8 cellular contexts compared by ENCODE assay signal in genomic region chr1:16613185-16614147, GRCh38. TPM values are rescaled to one million over a fixed set of nuclear protein-coding genes. Genes with fewer than 3 reads are reported as not detected.
A peak's percentile ranks its signal among the peaks of the same experiment; 100 is the strongest.
DNase-seq lines count a peak whose midpoint lies in the region; ATAC-seq and TF ChIP-seq lines count a peak whose summit lies in the region.

Gene NBPF1 (minus strand): TSS chr1:16613564.

- CTCF ChIA-PET in activated CD8-positive, alpha-beta T cell treated with anti-CD3 and anti-CD28 coated beads, Interleukin-2, amount 10 ng/mL, durations not matched to agents 7 days and 5 days (lab: Charles Lee) = interaction anchor here (0.6 to 1.6 kb wide), 4 partner anchors 11 to 338 kb away, joined by 3 read pairs; no protein-coding TSS in a partner anchor

- no peaks in the 10 kb centered on the region for H3K4me1 Mint-ChIP-seq in CD4-positive, CD25-positive, alpha-beta regulatory T cell
- H3K4me1 Mint-ChIP-seq in activated CD8-positive, alpha-beta T cell treated with anti-CD3 and anti-CD28 coated beads, Interleukin-2, amount 10 ng/mL, durations not matched to agents 7 days and 5 days (ENCODE audit: low read depth) = no peaks in the 10 kb centered on the region

- H3K36me3 ChIP-seq in CD4-positive, CD25-positive, alpha-beta regulatory T cell (ENCODE audit: control insufficient read depth, insufficient read depth, low read length) = peaks cover 6% of the 10 kb centered on the region
- peaks cover 13% of the 10 kb centered on the region for H3K36me3 ChIP-seq in lower lobe of right lung

- H3K36me3 Mint-ChIP-seq in CD4-positive, CD25-positive, alpha-beta regulatory T cell = no peaks in the 10 kb centered on the region
- H3K36me3 Mint-ChIP-seq in activated CD8-positive, alpha-beta T cell treated with anti-CD3 and anti-CD28 coated beads, Interleukin-2, amount 10 ng/mL, durations not matched to agents 7 days and 5 days (ENCODE audit: low read depth) = no peaks in the 10 kb centered on the region

- peaks cover 32% of the 10 kb centered on the region for H3K27me3 ChIP-seq in CD4-positive, CD25-positive, alpha-beta regulatory T cell (ENCODE audit: control insufficient read depth, insufficient read depth, low read length)
- H3K27me3 ChIP-seq in lower lobe of right lung (ENCODE audit: low read depth) = no peaks in the 10 kb centered on the region

- peaks cover 17% of the 10 kb centered on the region for H3K4me1 ChIP-seq in CD4-positive, CD25-positive, alpha-beta regulatory T cell (ENCODE audit: control insufficient read depth, insufficient read depth, low read length, poor library complexity, severe bottlenecking)
- H3K4me1 ChIP-seq in lower lobe of right lung = peaks cover 22% of the 10 kb centered on the region

- peak; percentile 83 to 85 for ATAC-seq in CD4-positive, CD25-positive, alpha-beta regulatory T cell (ENCODE audit: low read depth in 2 of 2)
- ATAC-seq in GM19467 (IDR thresholded peaks at IDR 0.05; ENCODE audit: unreplicated experiment) = peak; percentile 88
- peak; percentile 93 for ATAC-seq in activated CD8-positive, alpha-beta T cell treated with anti-CD3 and anti-CD28 coated beads, Interleukin-2, amount 10 ng/mL, durations not matched to agents 7 days and 5 days
- peak; percentile 98 to 100 for ATAC-seq in lower lobe of right lung

- POLR2A ChIA-PET in activated CD8-positive, alpha-beta T cell treated with anti-CD3 and anti-CD28 coated beads, Interleukin-2, amount 10 ng/mL, durations not matched to agents 7 days and 5 days (lab: Charles Lee) = interaction anchor here (0.8 kb wide), 1 partner anchor 100 kb away, joined by 3 read pairs; no protein-coding TSS in a partner anchor

- H3K4me3 Mint-ChIP-seq in CD4-positive, CD25-positive, alpha-beta regulatory T cell = no peak within 1 kb of the TSS
- H3K4me3 Mint-ChIP-seq in activated CD8-positive, alpha-beta T cell treated with anti-CD3 and anti-CD28 coated beads, Interleukin-2, amount 10 ng/mL, durations not matched to agents 7 days and 5 days = no peak within 1 kb of the TSS

- DNase-seq in CD4-positive, CD25-positive, alpha-beta regulatory T cell = peak; percentile 77 to 90 (median 79)
- peak; percentile 99 for DNase-seq in HK-2 (ENCODE audit: unreplicated experiment)
- DNase-seq in NCI-H82 (lab: John Stamatoyannopoulos, UW) = peak; percentile 100
- peak; percentile 83 for DNase-seq in activated CD8-positive, alpha-beta T cell treated with anti-CD3 and anti-CD28 coated beads, Interleukin-2, amount 10 ng/mL, durations not matched to agents 7 days and 5 days
- DNase-seq in effector CD8-positive, alpha-beta T cell (lab: John Stamatoyannopoulos, UW) = peak; percentile 87
- peak; percentile 97 for DNase-seq in lower lobe of right lung
- DNase-seq in stimulated activated CD4-positive, alpha-beta T cell treated with anti-CD3 and anti-CD28 coated beads, Interleukin-4, amount 100 ng/mL, for 48 hours (ENCODE audit: low read depth in 2 of 2) = peak; percentile 93 to 96

- H3K27ac ChIP-seq in CD4-positive, CD25-positive, alpha-beta regulatory T cell (ENCODE audit: insufficient read depth, low read length, poor library complexity, severe bottlenecking) = no peak within 1 kb of the TSS
- peak within 1 kb of the TSS; percentile 75 for H3K27ac ChIP-seq in lower lobe of right lung

- peak within 1 kb of the TSS; percentile 48 for H3K4me3 ChIP-seq in CD4-positive, CD25-positive, alpha-beta regulatory T cell (ENCODE audit: low read depth, low read length)
- H3K4me3 ChIP-seq in lower lobe of right lung = peak within 1 kb of the TSS; percentile 73

- no peaks in the 10 kb centered on the region for H3K9me3 ChIP-seq in CD4-positive, CD25-positive, alpha-beta regulatory T cell (ENCODE audit: control insufficient read depth in 2 of 2, low read length in 2 of 2)
- H3K9me3 ChIP-seq in lower lobe of right lung = no peaks in the 10 kb centered on the region

- H3K9me3 Mint-ChIP-seq in CD4-positive, CD25-positive, alpha-beta regulatory T cell = no peaks in the 10 kb centered on the region
- no peaks in the 10 kb centered on the region for H3K9me3 Mint-ChIP-seq in activated CD8-positive, alpha-beta T cell treated with anti-CD3 and anti-CD28 coated beads, Interleukin-2, amount 10 ng/mL, durations not matched to agents 7 days and 5 days (ENCODE audit: insufficient read depth)

- H3K27me3 Mint-ChIP-seq in CD4-positive, CD25-positive, alpha-beta regulatory T cell = no peaks in the 10 kb centered on the region
- no peaks in the 10 kb centered on the region for H3K27me3 Mint-ChIP-seq in activated CD8-positive, alpha-beta T cell treated with anti-CD3 and anti-CD28 coated beads, Interleukin-2, amount 10 ng/mL, durations not matched to agents 7 days and 5 days (ENCODE audit: low read depth)

- no peak for TF ChIP-seq CTCF in lower lobe of right lung (IDR thresholded peaks at IDR 0.05)

- no peak within 1 kb of the TSS for H3K27ac Mint-ChIP-seq in CD4-positive, CD25-positive, alpha-beta regulatory T cell
- no peak within 1 kb of the TSS for H3K27ac Mint-ChIP-seq in activated CD8-positive, alpha-beta T cell treated with anti-CD3 and anti-CD28 coated beads, Interleukin-2, amount 10 ng/mL, durations not matched to agents 7 days and 5 days

- intact Hi-C loops in lower lobe of right lung (cut with DNase I) = no loop called here

RNA-seq across cellular contexts. Expression of gene NBPF1, which starts in this region (rescaled TPM):
- 13.0 TPM for total RNA-seq in CD4-positive, CD25-positive, alpha-beta regulatory T cell
- polyA plus RNA-seq in CD4-positive, CD25-positive, alpha-beta regulatory T cell = 1 to 10 TPM in 3 of 4 donors, under 1 TPM in 1; 0.49 to 3.7 (median 2.1) TPM
- 1 to 10 TPM; 1.5 to 2.2 TPM for total RNA-seq in activated CD8-positive, alpha-beta T cell treated with anti-CD3 and anti-CD28 coated beads, Interleukin-2, amount 10 ng/mL, durations not matched to agents 7 days and 5 days
- total RNA-seq in lower lobe of right lung = 35.3 TPM
